In genomic region chr12:76202621-76203020, GRCh38 we compare ENCODE assay signal across 28 cellular contexts.
"Had no signal": no experiment of that assay in that cellular context is flagged by ENCODE, and none has a peak within 500 bp of the region (broad histone marks: within the 10 kb centered on the region; RNA-seq: fewer than 3 reads in every experiment).

No MANE protein-coding gene starts in this region.

- H3K27ac ChIP-seq: neural progenitor cell, ovary, parathyroid adenoma, psoas muscle, skin epidermis, spleen, suprapubic skin, testis, tibial artery, transverse colon, upper lobe of right lung, uterus had no signal

- H3K36me3 ChIP-seq: neural progenitor cell, ovary, spleen, suprapubic skin, tibial artery, transverse colon, upper lobe of right lung, uterus had no signal

- H3K9ac ChIP-seq: neural progenitor cell, parathyroid adenoma had no signal

- H3K4me2 ChIP-seq: neural progenitor cell, smooth muscle cell had no signal

- H3K4me1 ChIP-seq: neural progenitor cell, parathyroid adenoma, psoas muscle, spleen, suprapubic skin, tibial artery, transverse colon, upper lobe of right lung, uterus had no signal

- H3K4me3 ChIP-seq: neural progenitor cell, ovary, psoas muscle, skin epidermis, smooth muscle cell, spleen, suprapubic skin, testis, tibial artery, transverse colon, upper lobe of right lung, uterus had no signal

- ATAC-seq: natural killer cell; psoas muscle; right cardiac atrium; sciatic nerve; stimulated activated memory B cell treated with anti-CD40 and anti-IgM and Interleukin-4, amounts not matched to agents 10 μg/mL and 1 μg/mL and 100 μg/mL, for 72 hours; stimulated activated naive CD8-positive, alpha-beta T cell treated with anti-CD3 and anti-CD28 coated beads, Interleukin-15, amount 100 ng/mL, for 72 hours; stimulated activated naive CD8-positive, alpha-beta T cell treated with anti-CD3 and anti-CD28 coated beads, Interleukin-15, Interleukin-2, amounts not matched to agents 100 U/mL and 50 U/mL, for 24 hours; upper lobe of right lung had no signal

- DNase-seq: natural killer cell; occipital lobe; ovary; posterior cingulate gyrus; psoas muscle; right cardiac atrium; spleen; stimulated activated CD4-positive, alpha-beta T cell treated with anti-CD3 and anti-CD28 coated beads, Interleukin-12 subunit alpha, Interleukin-12 subunit beta, amount 100 ng/mL, for 4 hours; stimulated activated CD4-positive, alpha-beta T cell treated with anti-CD3 and anti-CD28 coated beads, Interleukin-1b, Interleukin-23, amount 100 ng/mL, for 48 hours; stimulated activated CD4-positive, alpha-beta T cell treated with anti-CD3 and anti-CD28 coated beads, Interleukin-4, amount 100 ng/mL, for 1 hour; stimulated activated CD4-positive, alpha-beta T cell treated with anti-CD3 and anti-CD28 coated beads, Interleukin-4, amount 100 ng/mL, for 4 hours; stimulated activated CD8-positive, alpha-beta memory T cell treated with anti-CD3 and anti-CD28 coated beads, Interleukin-4, amount 100 ng/mL, for 48 hours; stimulated activated naive CD4-positive, alpha-beta T cell; stimulated activated naive CD8-positive, alpha-beta T cell treated with anti-CD3 and anti-CD28 coated beads, Interleukin-15, amount 100 ng/mL, for 72 hours; stimulated activated naive CD8-positive, alpha-beta T cell treated with anti-CD3 and anti-CD28 coated beads, Interleukin-15, Interleukin-2, amounts not matched to agents 100 U/mL and 50 U/mL, for 24 hours; substantia nigra; testis; tibial artery; transverse colon; upper lobe of right lung; uterus had no signal

- H3K9me3 ChIP-seq: ovary, testis had no signal

- H3K27me3 ChIP-seq: neural progenitor cell, ovary, suprapubic skin, testis, tibial artery, transverse colon, upper lobe of right lung, uterus had no signal
